In genomic region chr10:63681965-63682704, GRCh38 we compare ENCODE assay signal across 9 cellular contexts.
DNase-seq lines count a peak whose midpoint lies in the region; ATAC-seq and TF ChIP-seq lines count a peak whose summit lies in the region.
"Had no signal": no experiment of that assay in that cellular context is flagged by ENCODE, and none has a peak within 500 bp of the region (broad histone marks: within the 10 kb centered on the region; RNA-seq: fewer than 3 reads in every experiment).

No MANE protein-coding gene starts in this region.

- CTCF ChIA-PET in activated naive CD4-positive, alpha-beta T cell treated with anti-CD3 and anti-CD28 coated beads for 36 hours (lab: Charles Lee) = interaction anchor here (1.7 kb wide), 1 partner anchor 11 kb away, joined by 4 read pairs; no protein-coding TSS in a partner anchor

- H2BK15ac ChIP-seq in mesendoderm (replicated peaks; ENCODE audit: low read depth) = no peak overlapping the region

- no peak overlapping the region for H4K5ac ChIP-seq in mesendoderm (ENCODE audit: low read length)

- no peaks in the 10 kb centered on the region for H3K27me3 Mint-ChIP-seq in activated naive CD4-positive, alpha-beta T cell treated with anti-CD3 and anti-CD28 coated beads for 36 hours (ENCODE audit: low read depth)

- H3K4me1 Mint-ChIP-seq in activated naive CD4-positive, alpha-beta T cell treated with anti-CD3 and anti-CD28 coated beads for 36 hours (ENCODE audit: low read depth) = no peaks in the 10 kb centered on the region
- H3K4me1 Mint-ChIP-seq: naive B cell had no signal

- H3K4me3 Mint-ChIP-seq in activated naive CD4-positive, alpha-beta T cell treated with anti-CD3 and anti-CD28 coated beads for 36 hours = no peak overlapping the region
- H3K4me3 Mint-ChIP-seq: naive B cell had no signal

- no peak overlapping the region for H2BK120ac ChIP-seq in mesendoderm (ENCODE audit: low read depth, low read length)

- H3K27me3 ChIP-seq in parathyroid adenoma (ENCODE audit: control insufficient read depth, insufficient read depth, low read length) (no peaks in the 10 kb centered on the region), mesendoderm (ENCODE audit: insufficient read depth, low read length, poor library complexity) (no peaks in the 10 kb centered on the region)

- no peak for TF ChIP-seq CTCF in parathyroid adenoma (IDR thresholded peaks at IDR 0.05)

- no peaks in the 10 kb centered on the region for H3K9me3 ChIP-seq in parathyroid adenoma (ENCODE audit: control insufficient read depth, low read length)

- H3K36me3 ChIP-seq in parathyroid adenoma (ENCODE audit: control insufficient read depth, insufficient read depth, low read length) (no peaks in the 10 kb centered on the region), mesendoderm (ENCODE audit: control insufficient read depth, insufficient read depth, low read length) (no peaks in the 10 kb centered on the region)

- H4K8ac ChIP-seq in mesendoderm (ENCODE audit: low read depth, low read length) = no peak overlapping the region

- H3K23ac ChIP-seq in mesendoderm (ENCODE audit: low read length) = no peak overlapping the region

- H3K56ac ChIP-seq in mesendoderm (ENCODE audit: low read length) = no peak overlapping the region

- peak overlapping the region; percentile 15 for H3K27ac ChIP-seq in parathyroid adenoma
- no peak overlapping the region for H3K27ac ChIP-seq in mesendoderm (ENCODE audit: low read depth, low read length)

- H3K4me1 ChIP-seq in parathyroid adenoma (no peaks in the 10 kb centered on the region), mesendoderm (ENCODE audit: control insufficient read depth, low read depth, low read length) (no peaks in the 10 kb centered on the region)

- H3K79me1 ChIP-seq in mesendoderm (ENCODE audit: low read length) = no peaks in the 10 kb centered on the region

- no peak overlapping the region for H3K4ac ChIP-seq in mesendoderm (ENCODE audit: low read depth, low read length)

- H3K4me2 ChIP-seq in parathyroid adenoma (ENCODE audit: low read length) (no peak overlapping the region), mesendoderm (ENCODE audit: low read length) (no peak overlapping the region)

- no CpG with 5 or more reads among the region's 4 CpGs for WGBS in mesendoderm (ENCODE audit: extremely low coverage, insufficient coverage, low lambda C conversion rate)

- intact Hi-C loops in activated naive CD4-positive, alpha-beta T cell treated with anti-CD3 and anti-CD28 coated beads for 36 hours (cut with micrococcal nuclease) = no loop called here

- ATAC-seq in HG03460 (IDR thresholded peaks at IDR 0.05; ENCODE audit: unreplicated experiment) (no peak), GM21526 (IDR thresholded peaks at IDR 0.05; ENCODE audit: low FRiP score, unreplicated experiment) (no peak)

- H3K27ac Mint-ChIP-seq in activated naive CD4-positive, alpha-beta T cell treated with anti-CD3 and anti-CD28 coated beads for 36 hours = no peak overlapping the region

- DNase-seq in ELR (ENCODE audit: low read depth) = peak; percentile 78
- peak; percentile 81 for DNase-seq in NCI-H226
- peak; percentile 100 for DNase-seq in fibroblast of peridontal ligament (ENCODE audit: extremely low read depth)
- no peak for DNase-seq in mesendoderm
- no peak for DNase-seq in activated naive CD4-positive, alpha-beta T cell treated with anti-CD3 and anti-CD28 coated beads for 36 hours
- DNase-seq: naive B cell had no signal

- H2AK5ac ChIP-seq in mesendoderm (ENCODE audit: low read length) = no peak overlapping the region

- H3K9ac ChIP-seq in parathyroid adenoma (no peak overlapping the region), mesendoderm (ENCODE audit: low read length) (no peak overlapping the region)

- no peaks in the 10 kb centered on the region for H3K9me3 Mint-ChIP-seq in activated naive CD4-positive, alpha-beta T cell treated with anti-CD3 and anti-CD28 coated beads for 36 hours

- no peaks in the 10 kb centered on the region for H3K79me2 ChIP-seq in parathyroid adenoma
- H3K79me2 ChIP-seq in mesendoderm (ENCODE audit: control insufficient read depth, insufficient read depth, low read length) = no peaks in the 10 kb centered on the region

- no peaks in the 10 kb centered on the region for H3K36me3 Mint-ChIP-seq in activated naive CD4-positive, alpha-beta T cell treated with anti-CD3 and anti-CD28 coated beads for 36 hours (ENCODE audit: low read depth)
- H3K36me3 Mint-ChIP-seq: naive B cell had no signal

- no peak overlapping the region for H2BK5ac ChIP-seq in mesendoderm (ENCODE audit: low read length)

- H3K4me3 ChIP-seq in parathyroid adenoma (ENCODE audit: low read depth, low read length) (no peak overlapping the region), mesendoderm (ENCODE audit: low read length) (no peak overlapping the region)

- H3K18ac ChIP-seq in mesendoderm (ENCODE audit: low read length) = no peak overlapping the region

- H2AFZ ChIP-seq in parathyroid adenoma = peak overlapping the region; percentile 24

Comparison
In these comparisons a context has a peak if more than half of its experiments do, and no peak if none do; other contexts are left out.
1. DNase-seq: peak in ELR (single experiment), NCI-H226 (single experiment) and fibroblast of peridontal ligament (single experiment); none in mesendoderm (single experiment) and activated naive CD4-positive, alpha-beta T cell treated with anti-CD3 and anti-CD28 coated beads for 36 hours (single experiment).